In genomic region chr1:25220666-25221065, GRCh38 we compare ENCODE assay signal across 37 cellular contexts. TPM values are rescaled to one million over a fixed set of nuclear protein-coding genes. Genes with fewer than 3 reads are reported as not detected.
"Had no signal": no experiment of that assay in that cellular context is flagged by ENCODE, and none has a peak within 500 bp of the region (broad histone marks: within the 10 kb centered on the region; RNA-seq: fewer than 3 reads in every experiment).

No MANE protein-coding gene starts in this region.

- H3K4me3 ChIP-seq: ascending aorta, body of pancreas, breast epithelium, MG63 had no signal

- H3K9me3 Mint-ChIP-seq: activated CD4-positive, alpha-beta memory T cell treated with anti-CD3 and anti-CD28 coated beads for 36 hours; activated naive CD4-positive, alpha-beta T cell treated with anti-CD3 and anti-CD28 coated beads, Interleukin-2, amount 50 U/mL, for 24 hours; activated naive CD8-positive, alpha-beta T cell treated with anti-CD3 and anti-CD28 coated beads, Interleukin-2, amount 10 ng/mL, durations not matched to agents 7 days and 5 days; activated T-cell treated with anti-CD3 and anti-CD28 coated beads, Interleukin-2, amount 50 U/mL, for 72 hours; activated T-helper 17 cell treated with anti-CD3 and anti-CD28 coated beads, Interleukin-2, amount 50 U/mL, for 72 hours; T-helper 2 cell treated with Interferon-gamma antibody and Interleukin-4, amounts not matched to agents 5 μg/mL and 100 μg/mL, for 36 hours; WTC11 had no signal

- H3K27ac Mint-ChIP-seq: activated CD4-positive, alpha-beta memory T cell treated with anti-CD3 and anti-CD28 coated beads for 36 hours; activated naive CD4-positive, alpha-beta T cell treated with anti-CD3 and anti-CD28 coated beads, Interleukin-2, amount 50 U/mL, for 24 hours; activated naive CD8-positive, alpha-beta T cell treated with anti-CD3 and anti-CD28 coated beads, Interleukin-2, amount 10 ng/mL, durations not matched to agents 7 days and 5 days; activated T-cell treated with anti-CD3 and anti-CD28 coated beads, Interleukin-2, amount 50 U/mL, for 72 hours; activated T-helper 17 cell treated with anti-CD3 and anti-CD28 coated beads, Interleukin-2, amount 50 U/mL, for 72 hours; T-helper 2 cell treated with Interferon-gamma antibody and Interleukin-4, amounts not matched to agents 5 μg/mL and 100 μg/mL, for 36 hours; WTC11 had no signal

- FAIRE-seq: TTC549 had no signal

- H3K9me3 ChIP-seq: ascending aorta, body of pancreas, breast epithelium, MG63 had no signal

- DNase-seq: activated CD4-positive, alpha-beta memory T cell treated with anti-CD3 and anti-CD28 coated beads for 36 hours; activated CD4-positive, alpha-beta T cell treated with anti-CD3 and anti-CD28 coated beads for 4 hours; activated CD4-positive, alpha-beta T cell treated with anti-CD3 and anti-CD28 coated beads, Interleukin-2, amount 50 U/mL, for 1 hour; activated effector memory CD4-positive, alpha-beta T cell treated with anti-CD3 and anti-CD28 coated beads, Interleukin-2, amount 50 U/mL, for 16 hours; activated naive CD4-positive, alpha-beta T cell; activated naive CD8-positive, alpha-beta T cell treated with anti-CD3 and anti-CD28 coated beads, Interleukin-2, amount 10 ng/mL, durations not matched to agents 7 days and 5 days; activated T-cell treated with anti-CD3 and anti-CD28 coated beads, Interleukin-2, amount 50 U/mL, for 1 hour; activated T-cell treated with anti-CD3 and anti-CD28 coated beads, Interleukin-2, amount 50 U/mL, for 72 hours; amygdala; body of pancreas; Kasumi-1; KG1; MG63; NCI-H1048; NCI-H1105 treated with DMSO at 0.1 percent for 48 hours; NCI-H1436; NCI-H1694; NCI-H1930; NCI-H2081 treated with DMSO at 0.1 percent for 48 hours; NCI-H345; NCI-H524 treated with DMSO at 0.1 percent for 48 hours; NCI-H748 treated with DMSO at 0.1 percent for 48 hours; NK-92 treated with Interleukin-12 subunit alpha and Interleukin-12 subunit beta, amount 100 ng/mL, for 24 hours; Right ventricle myocardium superior; SW 1271 had no signal

- ATAC-seq: activated CD4-positive, CD25-positive, alpha-beta regulatory T cell treated with anti-CD3 and anti-CD28 coated beads, Interleukin-2, amount 50 U/mL, for 24 hours; activated T-cell treated with anti-CD3 and anti-CD28 coated beads, Interleukin-2, amount 50 U/mL, for 72 hours; activated T-helper 17 cell treated with anti-CD3 and anti-CD28 coated beads, Interleukin-2, amount 50 U/mL, for 72 hours; body of pancreas; WTC11 had no signal

- H3K4me1 ChIP-seq: ascending aorta, body of pancreas, breast epithelium had no signal

- H3K27me3 ChIP-seq: ascending aorta, body of pancreas, breast epithelium, MG63 had no signal

- H3K4me3 Mint-ChIP-seq: activated CD4-positive, alpha-beta memory T cell treated with anti-CD3 and anti-CD28 coated beads for 36 hours; activated naive CD4-positive, alpha-beta T cell treated with anti-CD3 and anti-CD28 coated beads, Interleukin-2, amount 50 U/mL, for 24 hours; activated naive CD8-positive, alpha-beta T cell treated with anti-CD3 and anti-CD28 coated beads, Interleukin-2, amount 10 ng/mL, durations not matched to agents 7 days and 5 days; activated T-cell treated with anti-CD3 and anti-CD28 coated beads, Interleukin-2, amount 50 U/mL, for 72 hours; activated T-helper 17 cell treated with anti-CD3 and anti-CD28 coated beads, Interleukin-2, amount 50 U/mL, for 72 hours; T-helper 2 cell treated with Interferon-gamma antibody and Interleukin-4, amounts not matched to agents 5 μg/mL and 100 μg/mL, for 36 hours; WTC11 had no signal

- H3K27ac ChIP-seq: ascending aorta, body of pancreas, breast epithelium had no signal

- H3K36me3 ChIP-seq: breast epithelium had no signal

- H3K4me1 Mint-ChIP-seq: activated naive CD8-positive, alpha-beta T cell treated with anti-CD3 and anti-CD28 coated beads, Interleukin-2, amount 10 ng/mL, durations not matched to agents 7 days and 5 days; WTC11 had no signal

- H3K27me3 Mint-ChIP-seq: activated CD4-positive, alpha-beta memory T cell treated with anti-CD3 and anti-CD28 coated beads for 36 hours; activated naive CD4-positive, alpha-beta T cell treated with anti-CD3 and anti-CD28 coated beads, Interleukin-2, amount 50 U/mL, for 24 hours; activated naive CD8-positive, alpha-beta T cell treated with anti-CD3 and anti-CD28 coated beads, Interleukin-2, amount 10 ng/mL, durations not matched to agents 7 days and 5 days; activated T-helper 17 cell treated with anti-CD3 and anti-CD28 coated beads, Interleukin-2, amount 50 U/mL, for 72 hours had no signal

RNA-seq across cellular contexts. Expression of gene RHD, which starts 51.6 kb away (rescaled TPM):
- total RNA-seq: activated CD4-positive, alpha-beta memory T cell treated with anti-CD3 and anti-CD28 coated beads for 36 hours; activated naive CD8-positive, alpha-beta T cell treated with anti-CD3 and anti-CD28 coated beads, Interleukin-2, amount 10 ng/mL, durations not matched to agents 7 days and 5 days; ascending aorta; body of pancreas; breast epithelium; cardiac septum; NCI-H460; Right ventricle myocardium superior; T-helper 1 cell treated with Interleukin-12 subunit alpha and Interleukin-12 subunit beta and Interleukin-4 antibody, amounts not matched to agents 30 ng/mL and 1 ng/mL, for 36 hours; WTC11 had no signal
- polyA plus RNA-seq: adipose tissue had no signal
